24 cellular contexts compared by ENCODE assay signal in genomic region chr11:126765196-126765595, GRCh38.
"Had no signal": no experiment of that assay in that cellular context is flagged by ENCODE, and none has a peak within 500 bp of the region (broad histone marks: within the 10 kb centered on the region; RNA-seq: fewer than 3 reads in every experiment).

No MANE protein-coding gene starts in this region.

- H3K4me1 ChIP-seq: colonic mucosa, esophagus muscularis mucosa, esophagus squamous epithelium, foreskin keratinocyte, gastrocnemius medialis, gastroesophageal sphincter, heart left ventricle, heart right ventricle had no signal

- H3K27ac ChIP-seq: colonic mucosa, coronary artery, dorsolateral prefrontal cortex, epithelial cell of prostate, esophagus muscularis mucosa, esophagus squamous epithelium, foreskin keratinocyte, gastrocnemius medialis, gastroesophageal sphincter, heart left ventricle, heart right ventricle had no signal

- H3K9me3 ChIP-seq: colonic mucosa, esophagus muscularis mucosa, esophagus squamous epithelium, gastrocnemius medialis, gastroesophageal sphincter, heart left ventricle, heart right ventricle had no signal

- H3K27me3 ChIP-seq: colonic mucosa, dorsolateral prefrontal cortex, esophagus muscularis mucosa, esophagus squamous epithelium, foreskin keratinocyte, gastrocnemius medialis, gastroesophageal sphincter, heart left ventricle had no signal

- DNase-seq: colonic mucosa; cortex of kidney; dermis blood vessel endothelial cell; dorsolateral prefrontal cortex; effector CD4-positive, alpha-beta T cell; effector CD8-positive, alpha-beta T cell; effector memory CD4-positive, alpha-beta T cell; effector memory CD8-positive, alpha-beta T cell; endodermal cell; erythroblast; esophagus squamous epithelium; foreskin fibroblast; foreskin keratinocyte; foreskin melanocyte; gastrocnemius medialis; glutamatergic neuron; head of caudate nucleus; heart left ventricle; heart right ventricle had no signal

- H3K4me3 ChIP-seq: colonic mucosa, coronary artery, dorsolateral prefrontal cortex, esophagus muscularis mucosa, esophagus squamous epithelium, gastrocnemius medialis, gastroesophageal sphincter, heart left ventricle, heart right ventricle had no signal

- ATAC-seq: effector memory CD8-positive, alpha-beta T cell; esophagus mucosa; foreskin keratinocyte; gastrocnemius medialis; gastroesophageal sphincter; heart left ventricle; heart right ventricle had no signal

- H3K36me3 ChIP-seq: colonic mucosa, esophagus muscularis mucosa, esophagus squamous epithelium, gastrocnemius medialis, gastroesophageal sphincter, heart left ventricle, heart right ventricle had no signal
